Comparison of ENCODE assay signal across 18 cellular contexts in the genomic region with DNA sequence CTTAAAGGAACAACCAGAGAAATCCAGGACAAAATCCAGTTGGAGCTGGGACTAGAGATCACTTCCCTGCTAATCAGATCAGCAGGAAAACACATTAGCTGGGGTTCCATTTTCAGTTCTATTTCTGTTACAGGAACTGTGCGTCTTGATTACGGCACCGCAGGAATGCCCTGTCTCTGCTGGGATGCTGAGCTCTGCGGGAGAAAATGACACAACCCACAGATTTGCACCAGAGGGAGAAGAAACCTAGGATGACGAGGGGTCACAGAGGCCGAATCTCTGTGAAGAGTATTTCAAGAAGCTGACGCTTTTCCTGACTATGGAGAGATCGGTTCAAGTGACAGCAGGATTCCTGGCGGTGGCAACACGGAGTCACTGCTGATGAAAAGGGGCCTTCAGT. TPM values are rescaled to one million over a fixed set of nuclear protein-coding genes. Genes with fewer than 3 reads are reported as not detected.
A peak's percentile ranks its signal among the peaks of the same experiment; 100 is the strongest.
DNase-seq lines count a peak whose midpoint lies in the region; ATAC-seq, FAIRE-seq and TF ChIP-seq lines count a peak whose summit lies in the region.
"Not testable (repeated sequence)": the region's sequence is repeated elsewhere in the genome, so short reads cannot be mapped to it uniquely, and the experiment has no call there.
"Had no signal": no experiment of that assay in that cellular context is flagged by ENCODE, and none has a peak within 500 bp of the region (broad histone marks: within the 10 kb centered on the region; RNA-seq: fewer than 3 reads in every experiment).

No MANE protein-coding gene starts in this region.

- H3K9me1 ChIP-seq in endothelial cell of umbilical vein (replicated peaks; ENCODE audit: control insufficient read depth, extremely low read depth, insufficient read depth, low read length): not testable (repeated sequence)

- H3K27me3 ChIP-seq in endothelial cell of umbilical vein (ENCODE audit: control insufficient read depth in 2 of 2, insufficient read depth in 2 of 2, low read length in 2 of 2); heart right ventricle; right lobe of liver: not testable (repeated sequence)

- no CpG with 5 or more reads among the region's 10 CpGs for WGBS in heart right ventricle, 2 donors
- no CpG with 5 or more reads among the region's 10 CpGs for WGBS in right lobe of liver (ENCODE audit: insufficient coverage, low coverage, low lambda C conversion rate, missing lambda C conversion rate)

- ATAC-seq in heart right ventricle (peak in 7 of 8 donors; percentile 20 to 68 (median 51)), left ventricle myocardium superior (peak; percentile 21), left lobe of liver (peak; percentile 19), right lobe of liver (peak; percentile 48 to 70 (median 61))

- not testable (repeated sequence) for TF ChIP-seq CTCF in endothelial cell of umbilical vein (IDR thresholded peaks at IDR 0.05; ENCODE audit: extremely low read depth in 1 of 2, insufficient read depth in 1 of 2, low read depth in 1 of 2, low read length in 2 of 2); heart right ventricle (IDR thresholded peaks at IDR 0.05); right lobe of liver (IDR thresholded peaks at IDR 0.05)

- H3K79me2 ChIP-seq in endothelial cell of umbilical vein (ENCODE audit: control insufficient read depth, insufficient read depth, low read length): not testable (repeated sequence)

- dilution Hi-C loops in endothelial cell of umbilical vein (cut with MboI; ENCODE audit: extremely low pct_ligation_motif_present, low sequenced_read_pairs): not testable (repeated sequence)

- POLR2A ChIA-PET in endothelial cell of umbilical vein (lab: Charles Lee): not testable (repeated sequence)

- FAIRE-seq in endothelial cell of umbilical vein (lab: Jason Lieb, UNC): peak; percentile 46

- intact Hi-C loops in endothelial cell of umbilical vein (cut with micrococcal nuclease); heart right ventricle (cut with DNase I); left ventricle myocardium superior (cut with micrococcal nuclease); right lobe of liver (cut with DNase I): not testable (repeated sequence)

- H3K4me1 ChIP-seq in endothelial cell of umbilical vein (ENCODE audit: control insufficient read depth, extremely low read depth, insufficient read depth, low read length); heart right ventricle; right lobe of liver: not testable (repeated sequence)

- H3K27ac ChIP-seq in endothelial cell of umbilical vein (ENCODE audit: insufficient read depth, low read depth, low read length); heart right ventricle; right lobe of liver: not testable (repeated sequence)

- DNase-seq in endothelial cell of umbilical vein (ENCODE audit: low read depth, low spot score); heart right ventricle; left ventricle myocardium superior; left lobe of liver (ENCODE audit: low spot score); right lobe of liver: not testable (repeated sequence)

- not testable (repeated sequence) for TF ChIP-seq POLR2A in endothelial cell of umbilical vein (IDR thresholded peaks at IDR 0.05; ENCODE audit: low read depth, low read length); right lobe of liver (IDR thresholded peaks at IDR 0.05)

- H3K9me3 ChIP-seq in endothelial cell of umbilical vein (replicated peaks; ENCODE audit: control insufficient read depth, insufficient read depth, low read length); heart right ventricle; right lobe of liver: not testable (repeated sequence)

- not testable (repeated sequence) for H2AFZ ChIP-seq in endothelial cell of umbilical vein (ENCODE audit: low read depth, low read length)

- H3K4me2 ChIP-seq in endothelial cell of umbilical vein (ENCODE audit: insufficient read depth, low read length): not testable (repeated sequence)

- CTCF ChIA-PET in endothelial cell of umbilical vein (lab: Charles Lee): not testable (repeated sequence)

- not testable (repeated sequence) for H3K4me3 ChIP-seq in endothelial cell of umbilical vein (replicated peaks in 1 of 3; ENCODE audit: insufficient read depth in 1 of 3, low read depth in 1 of 3, low read length in 3 of 3); heart right ventricle; right lobe of liver

- H3K36me3 ChIP-seq in endothelial cell of umbilical vein (ENCODE audit: control insufficient read depth in 2 of 2, extremely low read depth in 1 of 2, insufficient read depth in 2 of 2, low read length in 2 of 2); heart right ventricle; right lobe of liver: not testable (repeated sequence)

- not testable (repeated sequence) for H4K20me1 ChIP-seq in endothelial cell of umbilical vein (replicated peaks; ENCODE audit: control insufficient read depth, extremely low read depth, insufficient read depth, low read length)

- not testable (repeated sequence) for BruUV-seq in endothelial cell of umbilical vein (replicated peaks; lab: Mats Ljungman, UMichigan)

- not testable (repeated sequence) for H3K9ac ChIP-seq in endothelial cell of umbilical vein (replicated peaks; ENCODE audit: extremely low read depth, insufficient read depth, low read length)

RNA-seq across cellular contexts. Expression of gene CCZ1, which starts 31.8 kb away (rescaled TPM):
- total RNA-seq in endothelial cell of umbilical vein (84.1 and 95.5 TPM in 2 replicates), heart right ventricle (10 to 100 TPM; 36.7 to 73.4 (median 54.1) TPM), left ventricle myocardium superior (43.2 TPM), left lobe of liver (23.0 TPM), right lobe of liver (10 to 100 TPM; 18.8 to 35.5 (median 26.6) TPM)
- polyA plus RNA-seq in endothelial cell of umbilical vein (31.1 and 40.6 TPM in 2 replicates), heart right ventricle (10 to 100 TPM; 38.3 to 47.1 TPM)
- polyA plus RNA-seq in endothelial cell of umbilical vein (2011; cell fraction: cytosol; rRNA removed): 57.6 and 61.0 TPM in 2 replicates
- 51.5 and 62.8 TPM in 2 replicates for polyA plus RNA-seq in endothelial cell of umbilical vein (2011; cell fraction: nucleus; rRNA removed)
- polyA plus RNA-seq in endothelial cell of umbilical vein (2012): 99.9 and 144 TPM in 2 replicates
- polyA minus RNA-seq in endothelial cell of umbilical vein: 24.2 and 30.9 TPM in 2 replicates
- polyA minus RNA-seq in endothelial cell of umbilical vein (2011; cell fraction: cytosol; rRNA and poly(A)+ RNA removed): 31.2 TPM
- polyA minus RNA-seq in endothelial cell of umbilical vein (2011; cell fraction: nucleus; rRNA and poly(A)+ RNA removed): 21.9 and 29.8 TPM in 2 replicates

RNA-seq across cellular contexts. Expression of gene RSPH10B, which starts 40.2 kb away (rescaled TPM):
- total RNA-seq in endothelial cell of umbilical vein (0.18 and 0.29 TPM in 2 replicates), heart right ventricle (under 1 TPM in 2 of 10 donors, not detected in 8; 0.06 to 0.35 TPM), left ventricle myocardium superior (not detected), left lobe of liver (0.13 TPM), right lobe of liver (under 1 TPM in 3 of 6 experiments, not detected in 3; 0.19 to 0.92 (median 0.47) TPM)
- polyA plus RNA-seq in endothelial cell of umbilical vein (0.11 and 0.15 TPM in 2 replicates), heart right ventricle (not detected)
- polyA plus RNA-seq in endothelial cell of umbilical vein (2011; cell fraction: cytosol; rRNA removed): 0.08 TPM in 2 replicates
- polyA plus RNA-seq in endothelial cell of umbilical vein (2011; cell fraction: nucleus; rRNA removed): 0.61 and 0.97 TPM in 2 replicates
- polyA plus RNA-seq in endothelial cell of umbilical vein (2012): 0.17 and 0.27 TPM in 2 replicates
- polyA minus RNA-seq in endothelial cell of umbilical vein: 0.15 and 0.19 TPM in 2 replicates
- polyA minus RNA-seq in endothelial cell of umbilical vein (2011; cell fraction: cytosol; rRNA and poly(A)+ RNA removed): not detected
- 0.19 TPM in 1 of 2 replicates, not detected in the other for polyA minus RNA-seq in endothelial cell of umbilical vein (2011; cell fraction: nucleus; rRNA and poly(A)+ RNA removed)
- total RNA-seq: A172; Caco-2; CD4-positive, alpha-beta memory T cell; CD4-positive, alpha-beta T cell; CD4-positive, CD25-positive, alpha-beta regulatory T cell; CD8-positive, alpha-beta memory T cell had no signal
- polyA plus RNA-seq: BJ; CD14-positive monocyte; CD4-positive, alpha-beta memory T cell; CD4-positive, CD25-positive, alpha-beta regulatory T cell; CD8-positive, alpha-beta memory T cell had no signal

RNA-seq across cellular contexts. Expression of gene OCM, which starts 49.7 kb away (rescaled TPM):
- total RNA-seq in endothelial cell of umbilical vein (not detected in 2 replicates), heart right ventricle (not detected), left ventricle myocardium superior (not detected), left lobe of liver (0.28 TPM), right lobe of liver (not detected)
- polyA plus RNA-seq in endothelial cell of umbilical vein (not detected in 2 replicates), heart right ventricle (not detected)
- polyA plus RNA-seq in endothelial cell of umbilical vein (2011; cell fraction: cytosol; rRNA removed): not detected in 2 replicates
- polyA plus RNA-seq in endothelial cell of umbilical vein (2011; cell fraction: nucleus; rRNA removed): not detected in 2 replicates
- not detected in 2 replicates for polyA plus RNA-seq in endothelial cell of umbilical vein (2012)
- not detected in 2 replicates for polyA minus RNA-seq in endothelial cell of umbilical vein
- polyA minus RNA-seq in endothelial cell of umbilical vein (2011; cell fraction: cytosol; rRNA and poly(A)+ RNA removed): not detected
- polyA minus RNA-seq in endothelial cell of umbilical vein (2011; cell fraction: nucleus; rRNA and poly(A)+ RNA removed): not detected in 2 replicates
- total RNA-seq: A172, A673, Caco-2, Calu3, Daoy had no signal
- polyA plus RNA-seq: A549, AG04450, BJ, CD14-positive monocyte had no signal
